23 cellular contexts compared by ENCODE assay signal in the genomic region with DNA sequence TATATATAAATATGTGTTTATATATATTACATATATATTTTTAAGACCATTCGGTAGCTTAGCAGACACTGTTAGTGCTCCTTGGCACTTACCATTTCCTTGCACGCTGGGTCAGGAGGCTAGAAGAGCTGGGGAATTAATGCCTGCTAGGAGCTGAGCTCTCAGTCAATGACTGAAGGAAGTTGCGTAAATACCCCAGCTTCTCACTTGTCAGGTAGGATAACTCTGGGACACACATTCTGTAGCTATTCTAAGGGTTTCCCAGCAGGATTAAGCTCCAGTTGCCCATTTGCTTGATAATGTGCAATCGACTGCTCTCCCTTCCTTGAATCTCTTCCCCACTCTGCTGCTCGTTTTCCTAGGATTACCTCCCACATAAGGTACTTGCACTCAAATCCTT. TPM values are rescaled to one million over a fixed set of nuclear protein-coding genes. Genes with fewer than 3 reads are reported as not detected.
DNase-seq lines count a peak whose midpoint lies in the region; ATAC-seq, FAIRE-seq and TF ChIP-seq lines count a peak whose summit lies in the region.
"Had no signal": no experiment of that assay in that cellular context is flagged by ENCODE, and none has a peak within 500 bp of the region (broad histone marks: within the 10 kb centered on the region; RNA-seq: fewer than 3 reads in every experiment).

No MANE protein-coding gene starts in this region.

- H3K9ac ChIP-seq in NT2/D1 (ENCODE audit: insufficient read length, low read depth): no peak overlapping the region

- POLR2A ChIA-PET in HEK293 (lab: Yijun Ruan, JAX): interaction anchor here (0.6 kb wide), 1 partner anchor 14 kb away, joined by 3 read pairs; no protein-coding TSS in a partner anchor

- FAIRE-seq in GM19239 (lab: Jason Lieb, UNC): no peak
- FAIRE-seq: D721Med, GM18507, H54 had no signal

- H3K36me3 ChIP-seq in HEK293 (ENCODE audit: control insufficient read depth in 2 of 2, insufficient read depth in 1 of 2, low read length in 2 of 2) (no peaks in the 10 kb centered on the region), NT2/D1 (ENCODE audit: insufficient read depth, insufficient read length, low read length) (no peaks in the 10 kb centered on the region)
- H3K36me3 ChIP-seq: BE2C, SJCRH30 had no signal

- no peak for TF ChIP-seq CTCF in HEK293 (tag by site-specific recombination; IDR thresholded peaks at IDR 0.05)
- TF ChIP-seq CTCF in epithelial cell of esophagus (IDR thresholded peaks at IDR 0.05; ENCODE audit: insufficient read depth, low read depth, low read length, missing control alignments): no peak

- H3K27me3 ChIP-seq in NT2/D1 (ENCODE audit: insufficient read depth, insufficient read length): no peaks in the 10 kb centered on the region
- H3K27me3 ChIP-seq: BE2C, SJCRH30 had no signal

- no peak overlapping the region for H3K4me3 ChIP-seq in HEK293 (ENCODE audit: low read depth, low read length)
- H3K4me3 ChIP-seq in NT2/D1 (ENCODE audit: insufficient read length, low read depth): no peak overlapping the region
- no peak overlapping the region for H3K4me3 ChIP-seq in epithelial cell of esophagus (ENCODE audit: low read length)
- H3K4me3 ChIP-seq: A549, PC-9, SJCRH30 had no signal

- ATAC-seq in HG03095 (IDR thresholded peaks at IDR 0.05; ENCODE audit: unreplicated experiment) (no peak), HG02840 (IDR thresholded peaks at IDR 0.05; ENCODE audit: low FRiP score, unreplicated experiment) (no peak)
- ATAC-seq: A549 had no signal

- H3K27ac ChIP-seq in HEK293 (ENCODE audit: extremely low read depth, low read depth, low read length): no peak overlapping the region
- H3K27ac ChIP-seq: A549, PC-9, SJCRH30 had no signal

- H3K9me3 ChIP-seq in HEK293 (ENCODE audit: control insufficient read depth, insufficient read depth, low read depth, low read length): no peaks in the 10 kb centered on the region
- no peaks in the 10 kb centered on the region for H3K9me3 ChIP-seq in NT2/D1 (ENCODE audit: insufficient read depth, low read length)
- H3K9me3 ChIP-seq: A549, BE2C, SJCRH30 had no signal

- H3K4me1 ChIP-seq in HEK293 (ENCODE audit: control insufficient read depth, insufficient read depth, low read length): no peaks in the 10 kb centered on the region
- H3K4me1 ChIP-seq in NT2/D1 (ENCODE audit: insufficient read depth, insufficient read length): no peaks in the 10 kb centered on the region
- H3K4me1 ChIP-seq: A549, BE2C, SJCRH30 had no signal

- CTCF ChIA-PET in HEK293 (lab: Yijun Ruan, JAX): no interaction called here

- DNase-seq in AML-193 (lab: John Stamatoyannopoulos, UW) (peak; percentile 24 to 46), NT2/D1 (ENCODE audit: low read depth, low spot score) (peak; percentile 52), epithelial cell of esophagus (ENCODE audit: low read depth) (peak; percentile 49), GM19239 (ENCODE audit: insufficient read length, low spot score) (no peak), HT-29 (ENCODE audit: low spot score) (no peak)
- DNase-seq: BE2C, DMS53, GDM1, HFFc6, KG1, NCI-H1048, NCI-H1417 treated with DMSO at 0.1 percent for 48 hours, NCI-H187 treated with DMSO at 0.1 percent for 48 hours, PC-9, SJCRH30, T-helper 1 cell had no signal

TF ChIP-seq in HEK293, 187 proteins besides CTCF, POLR2A, EP300 and RAD21:
- TF ChIP-seq, protein P1, sequence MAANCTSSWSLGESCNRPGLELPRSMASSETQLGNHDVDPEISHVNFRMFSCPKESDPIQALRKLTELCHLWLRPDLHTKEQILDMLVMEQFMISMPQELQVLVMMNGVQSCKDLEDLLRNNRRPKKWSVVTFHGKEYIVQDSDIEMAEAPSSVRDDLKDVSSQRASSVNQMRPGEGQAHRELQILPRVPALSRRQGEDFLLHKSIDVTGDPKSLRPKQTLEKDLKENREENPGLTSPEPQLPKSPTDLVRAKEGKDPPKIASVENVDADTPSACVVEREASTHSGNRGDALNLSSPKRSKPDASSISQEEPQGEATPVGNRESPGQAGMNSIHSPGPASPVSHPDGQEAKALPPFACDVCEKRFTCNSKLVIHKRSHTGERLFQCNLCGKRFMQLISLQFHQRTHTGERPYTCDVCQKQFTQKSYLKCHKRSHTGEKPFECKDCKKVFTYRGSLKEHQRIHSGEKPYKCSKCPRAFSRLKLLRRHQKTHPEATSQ (tag by site-specific recombination; IDR thresholded peaks at IDR 0.05): no peak
- TF ChIP-seq IKZF3 (tag by site-specific recombination; IDR thresholded peaks at IDR 0.05) (no peak), ZNF707 (tag by site-specific recombination; IDR thresholded peaks at IDR 0.05) (no peak), ZBTB17 (tag by site-specific recombination; IDR thresholded peaks at IDR 0.05) (peak; percentile 76), ZNF623 (tag by site-specific recombination; IDR thresholded peaks at IDR 0.05) (no peak)
- TF ChIP-seq, protein P2, sequence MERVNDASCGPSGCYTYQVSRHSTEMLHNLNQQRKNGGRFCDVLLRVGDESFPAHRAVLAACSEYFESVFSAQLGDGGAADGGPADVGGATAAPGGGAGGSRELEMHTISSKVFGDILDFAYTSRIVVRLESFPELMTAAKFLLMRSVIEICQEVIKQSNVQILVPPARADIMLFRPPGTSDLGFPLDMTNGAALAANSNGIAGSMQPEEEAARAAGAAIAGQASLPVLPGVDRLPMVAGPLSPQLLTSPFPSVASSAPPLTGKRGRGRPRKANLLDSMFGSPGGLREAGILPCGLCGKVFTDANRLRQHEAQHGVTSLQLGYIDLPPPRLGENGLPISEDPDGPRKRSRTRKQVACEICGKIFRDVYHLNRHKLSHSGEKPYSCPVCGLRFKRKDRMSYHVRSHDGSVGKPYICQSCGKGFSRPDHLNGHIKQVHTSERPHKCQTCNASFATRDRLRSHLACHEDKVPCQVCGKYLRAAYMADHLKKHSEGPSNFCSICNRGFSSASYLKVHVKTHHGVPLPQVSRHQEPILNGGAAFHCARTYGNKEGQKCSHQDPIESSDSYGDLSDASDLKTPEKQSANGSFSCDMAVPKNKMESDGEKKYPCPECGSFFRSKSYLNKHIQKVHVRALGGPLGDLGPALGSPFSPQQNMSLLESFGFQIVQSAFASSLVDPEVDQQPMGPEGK (tag by site-specific recombination; IDR thresholded peaks at IDR 0.05): no peak
TF ChIP-seq in HEK293: peak in this region for 1.

RNA-seq across cellular contexts. Expression of a gene that starts 15.7 kb away (rescaled TPM):
- total RNA-seq in HT-29 (2014; rRNA removed; shearing (Covaris generic)): not detected in 2 replicates

RNA-seq across cellular contexts. Expression of a gene that starts 47.7 kb away (rescaled TPM):
- total RNA-seq in HT-29 (2014; rRNA removed; shearing (Covaris generic)): 3.3 and 5.9 TPM in 2 replicates

Comparison
In these comparisons a context has a peak if more than half of its experiments do, and no peak if none do; other contexts are left out.
1. DNase-seq: peak in AML-193 (2 of 2), NT2/D1 (single experiment) and epithelial cell of esophagus (single experiment); none in GM19239 (single experiment) and HT-29 (single experiment).